Comparison of ENCODE assay signal across 38 cellular contexts in the genomic region with DNA sequence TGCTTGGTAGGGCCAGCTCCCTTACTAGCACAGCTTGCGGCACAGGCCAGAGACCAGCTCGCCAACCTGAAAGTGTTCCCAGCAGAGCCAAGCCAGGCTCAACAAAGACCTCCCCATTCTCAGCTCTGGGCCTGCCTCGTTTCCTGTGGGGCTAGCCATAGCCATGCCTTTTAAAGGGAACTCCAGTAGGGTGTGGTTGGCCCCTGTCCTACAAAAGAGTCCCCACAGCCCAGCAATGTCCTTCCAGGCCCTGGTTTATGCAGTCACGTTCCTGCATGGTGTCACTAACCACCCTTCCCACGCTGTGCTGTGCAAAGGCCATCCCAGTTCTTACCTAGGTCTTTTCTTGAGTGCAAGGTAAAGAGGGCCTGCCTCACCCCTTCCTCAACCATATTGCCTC.
"Had no signal": no experiment of that assay in that cellular context is flagged by ENCODE, and none has a peak within 500 bp of the region (broad histone marks: within the 10 kb centered on the region; RNA-seq: fewer than 3 reads in every experiment).

No MANE protein-coding gene starts in this region.

- H3K4me3 Mint-ChIP-seq: activated CD4-positive, alpha-beta memory T cell treated with anti-CD3 and anti-CD28 coated beads for 36 hours; activated CD4-positive, alpha-beta T cell treated with anti-CD3 and anti-CD28 coated beads, Interleukin-2, amount 10 ng/mL, durations not matched to agents 24 days and 14 days; activated naive CD4-positive, alpha-beta T cell treated with anti-CD3 and anti-CD28 coated beads for 36 hours; activated naive CD8-positive, alpha-beta T cell treated with anti-CD3 and anti-CD28 coated beads for 36 hours; brain; effector memory CD8-positive, alpha-beta T cell; immature natural killer cell; nephron; stimulated activated memory B cell treated with anti-CD40 and anti-IgM and Interleukin-4, amounts not matched to agents 10 μg/mL and 1 μg/mL and 100 μg/mL, for 72 hours; stimulated activated naive CD8-positive, alpha-beta T cell treated with anti-CD3 and anti-CD28 coated beads, Interleukin-15, amount 100 ng/mL, for 72 hours; T-helper 1 cell treated with Interleukin-12 subunit alpha and Interleukin-12 subunit beta and Interleukin-4 antibody, amounts not matched to agents 30 μg/mL and 1 μg/mL, for 36 hours; type B pancreatic cell had no signal

- H3K36me3 ChIP-seq: adrenal gland, ascending aorta, cardiac muscle cell, colonic mucosa, heart left ventricle, neutrophil, pancreas, prostate gland, sigmoid colon, WERI-Rb-1 had no signal

- H3K9me3 ChIP-seq: adrenal gland, ascending aorta, colonic mucosa, heart left ventricle, mucosa of descending colon, neutrophil, pancreas, prostate gland, sigmoid colon had no signal

- ATAC-seq: activated CD4-positive, CD25-positive, alpha-beta regulatory T cell treated with anti-CD3 and anti-CD28 coated beads, Interleukin-2, amount 50 U/mL, for 24 hours; effector memory CD8-positive, alpha-beta T cell; foreskin keratinocyte; heart left ventricle; mucosa of descending colon; pancreas; stimulated activated memory B cell treated with anti-CD40 and anti-IgM and Interleukin-4, amounts not matched to agents 10 μg/mL and 1 μg/mL and 100 μg/mL, for 72 hours; stimulated activated naive CD8-positive, alpha-beta T cell treated with anti-CD3 and anti-CD28 coated beads, Interleukin-15, amount 100 ng/mL, for 72 hours had no signal

- H3K9me3 Mint-ChIP-seq: activated CD4-positive, alpha-beta memory T cell treated with anti-CD3 and anti-CD28 coated beads for 36 hours; activated CD4-positive, alpha-beta T cell treated with anti-CD3 and anti-CD28 coated beads, Interleukin-2, amount 10 ng/mL, durations not matched to agents 24 days and 14 days; activated naive CD4-positive, alpha-beta T cell treated with anti-CD3 and anti-CD28 coated beads for 36 hours; activated naive CD8-positive, alpha-beta T cell treated with anti-CD3 and anti-CD28 coated beads for 36 hours; effector memory CD8-positive, alpha-beta T cell; immature natural killer cell; nephron; stimulated activated memory B cell treated with anti-CD40 and anti-IgM and Interleukin-4, amounts not matched to agents 10 μg/mL and 1 μg/mL and 100 μg/mL, for 72 hours; stimulated activated naive CD8-positive, alpha-beta T cell treated with anti-CD3 and anti-CD28 coated beads, Interleukin-15, amount 100 ng/mL, for 72 hours; T-helper 1 cell treated with Interleukin-12 subunit alpha and Interleukin-12 subunit beta and Interleukin-4 antibody, amounts not matched to agents 30 μg/mL and 1 μg/mL, for 36 hours; type B pancreatic cell had no signal

- H3K4me3 ChIP-seq: adrenal gland, ascending aorta, cardiac muscle cell, colonic mucosa, heart left ventricle, mucosa of descending colon, pancreas, prostate gland, sigmoid colon had no signal

- H3K4me1 ChIP-seq: adrenal gland, ascending aorta, colonic mucosa, pancreas, prostate gland, sigmoid colon had no signal

- DNase-seq: activated CD4-positive, alpha-beta memory T cell treated with anti-CD3 and anti-CD28 coated beads for 36 hours; activated CD4-positive, alpha-beta T cell treated with anti-CD3 and anti-CD28 coated beads, Interleukin-2, amount 10 ng/mL, durations not matched to agents 24 days and 14 days; activated effector memory CD4-positive, alpha-beta T cell treated with Interleukin-2 at 50 U/mL for 16 hours; activated naive CD4-positive, alpha-beta T cell treated with anti-CD3 and anti-CD28 coated beads for 36 hours; activated naive CD8-positive, alpha-beta T cell treated with anti-CD3 and anti-CD28 coated beads for 36 hours; activated T-cell treated with anti-CD3 and anti-CD28 coated beads for 4 hours; adrenal gland; cerebellar nuclear complex; colonic mucosa; effector memory CD8-positive, alpha-beta T cell; foreskin keratinocyte; heart left ventricle; hypothalamus; immature natural killer cell; kidney; mucosa of descending colon; pancreas; retina; sigmoid colon; small intestine; stimulated activated CD4-positive, alpha-beta T cell treated with anti-CD3 and anti-CD28 coated beads, Interleukin-1b, Interleukin-23, amount 100 ng/mL, for 48 hours; stimulated activated CD4-positive, alpha-beta T cell treated with anti-CD3 and anti-CD28 coated beads, Interleukin-4, amount 100 ng/mL, for 4 hours; stimulated activated CD8-positive, alpha-beta memory T cell treated with anti-CD3 and anti-CD28 coated beads, Interleukin-4, amount 100 ng/mL, for 48 hours; stimulated activated naive CD8-positive, alpha-beta T cell treated with anti-CD3 and anti-CD28 coated beads, Interleukin-15, amount 100 ng/mL, for 72 hours; substantia nigra; SW 1271; T-helper 9 cell; WERI-Rb-1 had no signal

- H3K36me3 Mint-ChIP-seq: activated CD4-positive, alpha-beta memory T cell treated with anti-CD3 and anti-CD28 coated beads for 36 hours; activated naive CD8-positive, alpha-beta T cell treated with anti-CD3 and anti-CD28 coated beads for 36 hours; brain; immature natural killer cell; stimulated activated memory B cell treated with anti-CD40 and anti-IgM and Interleukin-4, amounts not matched to agents 10 μg/mL and 1 μg/mL and 100 μg/mL, for 72 hours; type B pancreatic cell had no signal

- H3K27ac ChIP-seq: adrenal gland, ascending aorta, cardiac muscle cell, colonic mucosa, foreskin keratinocyte, heart left ventricle, neutrophil, pancreas, prostate gland, sigmoid colon, WERI-Rb-1 had no signal

- H3K27ac Mint-ChIP-seq: activated CD4-positive, alpha-beta memory T cell treated with anti-CD3 and anti-CD28 coated beads for 36 hours; activated CD4-positive, alpha-beta T cell treated with anti-CD3 and anti-CD28 coated beads, Interleukin-2, amount 10 ng/mL, durations not matched to agents 24 days and 14 days; activated naive CD4-positive, alpha-beta T cell treated with anti-CD3 and anti-CD28 coated beads for 36 hours; activated naive CD8-positive, alpha-beta T cell treated with anti-CD3 and anti-CD28 coated beads for 36 hours; brain; effector memory CD8-positive, alpha-beta T cell; immature natural killer cell; nephron; stimulated activated memory B cell treated with anti-CD40 and anti-IgM and Interleukin-4, amounts not matched to agents 10 μg/mL and 1 μg/mL and 100 μg/mL, for 72 hours; stimulated activated naive CD8-positive, alpha-beta T cell treated with anti-CD3 and anti-CD28 coated beads, Interleukin-15, amount 100 ng/mL, for 72 hours; T-helper 1 cell treated with Interleukin-12 subunit alpha and Interleukin-12 subunit beta and Interleukin-4 antibody, amounts not matched to agents 30 μg/mL and 1 μg/mL, for 36 hours; type B pancreatic cell had no signal

- H3K27me3 ChIP-seq: adrenal gland, ascending aorta, colonic mucosa, heart left ventricle, pancreas had no signal

- H3K4me1 Mint-ChIP-seq: activated naive CD8-positive, alpha-beta T cell treated with anti-CD3 and anti-CD28 coated beads for 36 hours; immature natural killer cell; stimulated activated naive CD8-positive, alpha-beta T cell treated with anti-CD3 and anti-CD28 coated beads, Interleukin-15, amount 100 ng/mL, for 72 hours had no signal

- H3K27me3 Mint-ChIP-seq: activated CD4-positive, alpha-beta memory T cell treated with anti-CD3 and anti-CD28 coated beads for 36 hours; activated naive CD8-positive, alpha-beta T cell treated with anti-CD3 and anti-CD28 coated beads for 36 hours; stimulated activated memory B cell treated with anti-CD40 and anti-IgM and Interleukin-4, amounts not matched to agents 10 μg/mL and 1 μg/mL and 100 μg/mL, for 72 hours; stimulated activated naive CD8-positive, alpha-beta T cell treated with anti-CD3 and anti-CD28 coated beads, Interleukin-15, amount 100 ng/mL, for 72 hours had no signal
